In genomic region chr12:52530905-52531304, GRCh38 we compare ENCODE assay signal across 1 cellular context.
TF ChIP-seq lines count a peak whose summit lies in the region.

No MANE protein-coding gene starts in this region.

TF ChIP-seq in K562, 482 proteins besides CTCF, POLR2A, EP300 and RAD21:
- TF ChIP-seq SOX6 (IDR thresholded peaks at IDR 0.05), result no peak
- TF ChIP-seq RBM25 (IDR thresholded peaks at IDR 0.05; ENCODE audit: low read depth, low read length, severe bottlenecking), result no peak
- no peak for TF ChIP-seq MCM7 (IDR thresholded peaks at IDR 0.05)
- TF ChIP-seq CREB3L1 (IDR thresholded peaks at IDR 0.05; ENCODE audit: borderline replicate concordance, low read depth), result no peak
- TF ChIP-seq STAG1 (CRISPR knock-in tag; IDR thresholded peaks at IDR 0.05; ENCODE audit: borderline replicate concordance), result no peak
- no peak for TF ChIP-seq E2F6 (IDR thresholded peaks at IDR 0.05; ENCODE audit: borderline replicate concordance in 1 of 2, extremely low read depth in 1 of 2, insufficient read depth in 1 of 2, insufficient read length in 1 of 2, low read depth in 1 of 2, low read length in 1 of 2, poor library complexity in 1 of 2, severe bottlenecking in 1 of 2)
- TF ChIP-seq ZNF79 (CRISPR knock-in tag; IDR thresholded peaks at IDR 0.05; ENCODE audit: low read depth), result no peak
- no peak for TF ChIP-seq ZFP30 (CRISPR knock-in tag; IDR thresholded peaks at IDR 0.05; ENCODE audit: borderline replicate concordance)
- TF ChIP-seq MYNN (IDR thresholded peaks at IDR 0.05), result no peak
- TF ChIP-seq MYNN (CRISPR knock-in tag; IDR thresholded peaks at IDR 0.05), result no peak
- TF ChIP-seq KLF16 (IDR thresholded peaks at IDR 0.05), result no peak
- no peak for TF ChIP-seq ZNF57 (CRISPR knock-in tag; IDR thresholded peaks at IDR 0.05)
- no peak for TF ChIP-seq EP400 (IDR thresholded peaks at IDR 0.05)
- no peak for TF ChIP-seq EZH2 (IDR thresholded peaks at IDR 0.05; ENCODE audit: borderline replicate concordance, low read depth, low read length)
- TF ChIP-seq KLF1 (tag; IDR thresholded peaks at IDR 0.05), result no peak
- TF ChIP-seq PHB (CRISPR knock-in tag; IDR thresholded peaks at IDR 0.05), result no peak
